8 cellular contexts compared by ENCODE assay signal in the genomic region with DNA sequence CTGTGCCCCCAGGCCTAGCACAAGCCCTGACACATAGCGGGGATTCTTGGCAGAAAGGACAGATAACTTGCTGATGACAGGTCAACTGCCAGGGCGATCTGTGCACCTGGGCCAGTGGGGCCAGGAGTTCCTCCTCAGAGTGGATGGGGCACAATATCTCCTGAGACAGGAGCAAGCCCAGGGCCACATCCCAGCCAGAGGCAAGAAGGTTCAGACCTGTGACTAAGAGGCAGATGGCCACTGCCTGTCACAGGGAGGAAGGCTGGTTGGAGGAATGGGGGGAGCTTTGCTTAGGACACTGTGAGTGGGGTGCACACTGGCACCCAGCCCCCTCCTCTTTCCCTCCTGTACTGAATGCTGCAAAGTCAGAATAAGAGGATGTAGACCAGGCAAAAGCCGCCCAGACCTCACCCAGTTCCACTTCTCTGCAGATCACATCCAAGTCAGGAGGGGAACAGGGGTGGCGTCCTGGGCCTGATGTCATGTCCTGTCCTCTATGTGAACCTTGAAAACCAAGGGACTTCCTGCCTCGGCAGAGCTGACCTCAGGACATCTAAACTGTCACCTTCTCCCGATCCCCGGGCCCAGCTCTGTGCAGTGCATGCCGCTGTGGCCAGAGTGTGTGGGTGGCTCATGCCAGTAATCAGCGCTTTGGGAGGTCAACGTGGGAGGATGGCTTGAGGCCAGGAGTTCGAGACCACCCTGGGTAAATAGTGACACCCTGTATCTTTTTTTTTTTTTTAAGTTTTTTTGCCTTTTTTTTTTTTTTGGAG. TPM values are rescaled to one million over a fixed set of nuclear protein-coding genes. Genes with fewer than 3 reads are reported as not detected.
DNase-seq lines count a peak whose midpoint lies in the region; ATAC-seq and TF ChIP-seq lines count a peak whose summit lies in the region.

No MANE protein-coding gene starts in this region.

- H3K36me3 Mint-ChIP-seq in natural killer cell treated with Interleukin-12 subunit alpha and Interleukin-12 subunit beta and Interleukin-15 and Interleukin-18, amount 100 ng/mL, for 72 hours: no peaks in the 10 kb centered on the region
- no peaks in the 10 kb centered on the region for H3K36me3 Mint-ChIP-seq in type B pancreatic cell

- peak; percentile 50 for ATAC-seq in GM21528 (IDR thresholded peaks at IDR 0.05; ENCODE audit: low FRiP score, unreplicated experiment)
- peak; percentile 86 to 91 for ATAC-seq in natural killer cell treated with Interleukin-12 subunit alpha and Interleukin-12 subunit beta and Interleukin-15 and Interleukin-18, amount 100 ng/mL, for 72 hours

- peak overlapping the region; percentile 75 to 86 for H3K27ac Mint-ChIP-seq in natural killer cell treated with Interleukin-12 subunit alpha and Interleukin-12 subunit beta and Interleukin-15 and Interleukin-18, amount 100 ng/mL, for 72 hours
- no peak overlapping the region for H3K27ac Mint-ChIP-seq in type B pancreatic cell

- DNase-seq in ELF-1 (ENCODE audit: low read depth, low spot score) (peak; percentile 11), KBM-7 (peak; percentile 85), erythroblast (lab: John Stamatoyannopoulos, UW) (peak; percentile 60 to 67), type B pancreatic cell (ENCODE audit: extremely low spot score, unreplicated experiment) (no peak), NCI-H146 (lab: John Stamatoyannopoulos, UW) (no peak)
- peak; percentile 47 for DNase-seq in activated CD4-positive, CD25-positive, alpha-beta regulatory T cell treated with anti-CD3 and anti-CD28 coated beads, Interleukin-2, amount 50 U/mL, for 72 hours
- DNase-seq in natural killer cell treated with Interleukin-12 subunit alpha and Interleukin-12 subunit beta and Interleukin-15 and Interleukin-18, amount 100 ng/mL, for 72 hours (ENCODE audit: low spot score): peak; percentile 82

- peaks cover 6 to 10% of the 10 kb centered on the region in 2 donors for H3K4me1 Mint-ChIP-seq in natural killer cell treated with Interleukin-12 subunit alpha and Interleukin-12 subunit beta and Interleukin-15 and Interleukin-18, amount 100 ng/mL, for 72 hours (ENCODE audit: low read depth in 2 of 2)
- no peaks in the 10 kb centered on the region for H3K4me1 Mint-ChIP-seq in type B pancreatic cell (ENCODE audit: unreplicated experiment)

- no peak for TF ChIP-seq POLR2A in erythroblast (IDR thresholded peaks at IDR 0.05; ENCODE audit: low read length)

- no peak for TF ChIP-seq CTCF in type B pancreatic cell (conservative IDR thresholded peaks at IDR 0.05)

- in situ Hi-C loops in KBM-7 (cut with MboI; ENCODE audit: low pct_unique_long_range_greater_than_20kb, low sequenced_read_pairs): no loop called here

- no peaks in the 10 kb centered on the region for H3K27me3 Mint-ChIP-seq in natural killer cell treated with Interleukin-12 subunit alpha and Interleukin-12 subunit beta and Interleukin-15 and Interleukin-18, amount 100 ng/mL, for 72 hours
- no peaks in the 10 kb centered on the region for H3K27me3 Mint-ChIP-seq in type B pancreatic cell

- peak overlapping the region; percentile 80 for H3K4me3 Mint-ChIP-seq in natural killer cell treated with Interleukin-12 subunit alpha and Interleukin-12 subunit beta and Interleukin-15 and Interleukin-18, amount 100 ng/mL, for 72 hours
- H3K4me3 Mint-ChIP-seq in type B pancreatic cell: peak overlapping the region; percentile 78

- no peaks in the 10 kb centered on the region for H3K9me3 Mint-ChIP-seq in natural killer cell treated with Interleukin-12 subunit alpha and Interleukin-12 subunit beta and Interleukin-15 and Interleukin-18, amount 100 ng/mL, for 72 hours
- H3K9me3 Mint-ChIP-seq in type B pancreatic cell: no peaks in the 10 kb centered on the region

RNA-seq across cellular contexts. Expression of a gene that starts 1.3 kb away (rescaled TPM):
- total RNA-seq in natural killer cell treated with Interleukin-12 subunit alpha and Interleukin-12 subunit beta and Interleukin-15 and Interleukin-18, amount 100 ng/mL, for 72 hours: 10 to 100 TPM; 78.7 to 92.5 TPM
- 46.6 and 53.8 TPM in 2 replicates for total RNA-seq in type B pancreatic cell (ENCODE audit: low replicate concordance)

Comparison
In these comparisons a context has a peak if more than half of its experiments do, and no peak if none do; other contexts are left out.
1. DNase-seq: peak in ELF-1 (single experiment), KBM-7 (single experiment), activated CD4-positive, CD25-positive, alpha-beta regulatory T cell treated with anti-CD3 and anti-CD28 coated beads, Interleukin-2, amount 50 U/mL, for 72 hours (single experiment), erythroblast (2 of 2) and natural killer cell treated with Interleukin-12 subunit alpha and Interleukin-12 subunit beta and Interleukin-15 and Interleukin-18, amount 100 ng/mL, for 72 hours (single experiment); none in type B pancreatic cell (single experiment) and NCI-H146 (single experiment).